1 cellular context compared by ENCODE assay signal in genomic region chr1:30856260-30856790, GRCh38.
TF ChIP-seq lines count a peak whose summit lies in the region.

No MANE protein-coding gene starts in this region.

TF ChIP-seq in HepG2, 621 proteins besides CTCF, POLR2A, EP300 and RAD21 (continued from another document):
- TF ChIP-seq CENPBD1 (CRISPR knock-in tag; IDR thresholded peaks at IDR 0.05; ENCODE audit: borderline replicate concordance, low read depth): no peak
- TF ChIP-seq ZNF773 (CRISPR knock-in tag; IDR thresholded peaks at IDR 0.05; ENCODE audit: borderline replicate concordance): no peak
- no peak for TF ChIP-seq ZNF276 (CRISPR knock-in tag; IDR thresholded peaks at IDR 0.05; ENCODE audit: low read depth)
- no peak for TF ChIP-seq GATAD1 (CRISPR knock-in tag; IDR thresholded peaks at IDR 0.05)
- no peak for TF ChIP-seq ZBTB4 (CRISPR knock-in tag; IDR thresholded peaks at IDR 0.05; ENCODE audit: borderline replicate concordance)
- no peak for TF ChIP-seq ZNF281 (CRISPR knock-in tag; IDR thresholded peaks at IDR 0.05; ENCODE audit: borderline replicate concordance)
- no peak for TF ChIP-seq ZFX (CRISPR knock-in tag; IDR thresholded peaks at IDR 0.05; ENCODE audit: low read depth)
